ENCODE assay signal across 18 cellular contexts in the genomic region with DNA sequence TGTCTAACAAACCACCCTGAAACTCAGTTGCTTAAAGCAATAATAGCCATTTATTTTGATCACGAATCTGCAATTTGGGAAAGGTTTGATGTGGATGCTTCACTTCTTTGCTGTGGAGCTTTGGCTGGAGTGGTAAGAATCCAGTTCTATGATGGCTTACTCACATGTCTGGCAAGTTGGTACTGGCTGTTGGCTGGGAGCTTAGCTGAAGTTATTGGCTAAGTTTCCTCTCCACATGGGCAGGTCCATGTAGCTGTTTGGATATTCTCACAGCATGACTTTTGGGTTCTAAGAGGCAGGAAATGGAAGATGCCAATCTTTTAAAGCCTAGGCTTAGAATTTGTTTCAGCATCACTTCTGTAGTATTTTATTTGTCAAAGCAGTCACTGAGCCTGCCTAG.
A peak's percentile ranks its signal among the peaks of the same experiment; 100 is the strongest.
DNase-seq lines count a peak whose midpoint lies in the region; ATAC-seq, FAIRE-seq and TF ChIP-seq lines count a peak whose summit lies in the region.
"Had no signal": no experiment of that assay in that cellular context is flagged by ENCODE, and none has a peak within 500 bp of the region (broad histone marks: within the 10 kb centered on the region; RNA-seq: fewer than 3 reads in every experiment).

No MANE protein-coding gene starts in this region.

- peaks cover 0 to 6% (median 3%) of the 10 kb centered on the region in 4 donors for H3K4me1 ChIP-seq in liver (ENCODE audit: control insufficient read depth in 4 of 4, insufficient read depth in 4 of 4, low read length in 3 of 4)
- H3K4me1 ChIP-seq in HepG2 (ENCODE audit: insufficient read depth, low read length) = no peaks in the 10 kb centered on the region
- peaks cover 0 to 7% of the 10 kb centered on the region in 2 donors for H3K4me1 ChIP-seq in left lung
- no peaks in the 10 kb centered on the region for H3K4me1 ChIP-seq in aorta (ENCODE audit: control insufficient read depth in 1 of 2, insufficient read depth in 2 of 2, low read length in 2 of 2)
- H3K4me1 ChIP-seq: prostate gland had no signal

- H3K27me3 ChIP-seq in liver (ENCODE audit: control insufficient read depth in 4 of 4, insufficient read depth in 4 of 4, low read length in 3 of 4) (no peaks in the 10 kb centered on the region), HepG2 (ENCODE audit: control insufficient read depth in 1 of 2, insufficient read depth in 2 of 2, low read length in 2 of 2) (no peaks in the 10 kb centered on the region; a peak in 1 of 5 replicates), brain microvascular endothelial cell (replicated peaks) (no peaks in the 10 kb centered on the region), left lung (no peaks in the 10 kb centered on the region), aorta (ENCODE audit: control insufficient read depth in 1 of 2, insufficient read depth in 2 of 2, low read length in 1 of 2) (no peaks in the 10 kb centered on the region)
- H3K27me3 ChIP-seq: transverse colon had no signal

- H3K9me3 ChIP-seq in liver (ENCODE audit: control insufficient read depth in 4 of 4, low read length in 3 of 4) (no peaks in the 10 kb centered on the region), HepG2 (ENCODE audit: low read length) (0 out of 2 replicates have a peak, but pooled peaks cover 6% of the 10 kb centered on the region), left lung (no peaks in the 10 kb centered on the region), aorta (ENCODE audit: control insufficient read depth, low read length) (peaks cover 1% of the 10 kb centered on the region)
- H3K9me3 ChIP-seq: prostate gland, transverse colon had no signal

- H3K79me2 ChIP-seq in HepG2 (ENCODE audit: insufficient read depth, low read length) = no peaks in the 10 kb centered on the region

- FAIRE-seq in HepG2 (lab: Jason Lieb, UNC) (no peak), urothelium cell line (lab: Jason Lieb, UNC) (no peak)

- CTCF ChIA-PET in HepG2 (lab: Yijun Ruan, JAX; ENCODE audit: low intra/inter-chr PET ratio, low total read pairs) = no interaction called here

- POLR2A ChIA-PET in HepG2 (lab: Yijun Ruan, JAX) = no interaction called here

- H3K27ac ChIP-seq in liver (ENCODE audit: low read depth in 1 of 2, low read length in 2 of 2) = peak overlapping the region in 1 of 2 donors; percentile 51
- H3K27ac ChIP-seq in HepG2 (ENCODE audit: extremely low read length, insufficient read depth, low read length) = no peak overlapping the region
- peak overlapping the region; percentile 14 for H3K27ac ChIP-seq in brain microvascular endothelial cell
- peak overlapping the region; percentile 48 to 66 for H3K27ac ChIP-seq in left lung
- no peak overlapping the region for H3K27ac ChIP-seq in aorta (ENCODE audit: low read depth in 1 of 2, low read length in 2 of 2)
- H3K27ac ChIP-seq: HL-60, prostate gland had no signal

- in situ Hi-C loops in HepG2 (cut with HindIII; ENCODE audit: extremely low pct_ligation_motif_present, low pct_unique_long_range_greater_than_20kb) (no loop called here), brain microvascular endothelial cell (cut with HindIII; ENCODE audit: low pct_ligation_motif_present, low sequenced_read_pairs) (no loop called here)

- H3K9ac ChIP-seq in liver (ENCODE audit: low read depth in 1 of 2, low read length in 2 of 2) = peak overlapping the region in 1 of 2 donors; percentile 42
- no peak overlapping the region for H3K9ac ChIP-seq in HepG2 (ENCODE audit: insufficient read depth, low read depth, low read length)
- H3K9ac ChIP-seq: SK-N-SH had no signal

- intact Hi-C loops in HepG2 (cut with micrococcal nuclease; ENCODE audit: unreplicated experiment) (no loop called here), left lung (cut with DNase I) (no loop called here), aorta (cut with DNase I) (no loop called here)

- no peaks in the 10 kb centered on the region for H4K20me1 ChIP-seq in HepG2 (ENCODE audit: insufficient read depth, low read length)

- TF ChIP-seq EP300 in HepG2 (IDR thresholded peaks at IDR 0.05; ENCODE audit: low read depth in 2 of 2, low read length in 2 of 2) = no peak
- TF ChIP-seq EP300 in HepG2 (CRISPR knock-in tag; IDR thresholded peaks at IDR 0.05; ENCODE audit: borderline replicate concordance) = no peak

- BruUV-seq in HepG2 (replicated peaks; lab: Mats Ljungman, UMichigan) = no TSS peak

- 94% methylated on average over 1 of the region's 1 CpG for WGBS in liver
- WGBS in HepG2 (ENCODE audit: low lambda C conversion rate) = 0% methylated on average over 1 of the region's 1 CpG
- 15 to 27% methylated on average over 1 of the region's 1 CpG for WGBS in aorta, 2 donors

- TF ChIP-seq RAD21 in liver (IDR thresholded peaks at IDR 0.05) (no peak), HepG2 (CRISPR knock-in tag; IDR thresholded peaks at IDR 0.05) (no peak)

- TF ChIP-seq CTCF in liver (IDR thresholded peaks at IDR 0.05; ENCODE audit: low read depth, low read length, missing input control) (no peak), HepG2 (CRISPR knock-in tag; IDR thresholded peaks at IDR 0.05) (no peak), brain microvascular endothelial cell (IDR thresholded peaks at IDR 0.05; ENCODE audit: low read depth, low read length, missing control alignments) (no peak), left lung (IDR thresholded peaks at IDR 0.05) (no peak)

- ATAC-seq in HepG2 (no peak), left lung (no peak), aorta (ENCODE audit: low FRiP score) (peak; percentile 57)

- H3K4me2 ChIP-seq in HepG2 (ENCODE audit: low read depth, low read length) = no peak overlapping the region
- H3K4me2 ChIP-seq: SK-N-SH had no signal

- no peak for TF ChIP-seq POLR2A in HepG2 (IDR thresholded peaks at IDR 0.05; ENCODE audit: insufficient read depth in 1 of 2, low read depth in 2 of 2, low read length in 2 of 2)

- DNase-seq in HepG2 (ENCODE audit: low spot score) = no peak
- peak; percentile 20 for DNase-seq in brain microvascular endothelial cell
- DNase-seq in left lung = no peak
- no peak for DNase-seq in aorta
- no peak for DNase-seq in NCI-H1048 (lab: John Stamatoyannopoulos, UW)
- no peak for DNase-seq in HuH-7 (ENCODE audit: low spot score)
- no peak for DNase-seq in urothelium cell line (ENCODE audit: low spot score)
- DNase-seq: activated gamma-delta T cell, DND-41, head of caudate nucleus, NCI-H1105 treated with DMSO at 0.1 percent for 48 hours, NCI-H526 treated with DMSO at 0.1 percent for 48 hours, SK-N-SH, transverse colon had no signal

- H3K4me3 ChIP-seq in liver (ENCODE audit: low read depth in 1 of 3, low read length in 3 of 3) = peak overlapping the region in 2 of 3 donors; percentile 26 to 33
- no peak overlapping the region for H3K4me3 ChIP-seq in HepG2 (replicated peaks in 1 of 3; ENCODE audit: insufficient read depth in 1 of 3, low read depth in 2 of 3, low read length in 3 of 3)
- H3K4me3 ChIP-seq in brain microvascular endothelial cell (ENCODE audit: low read depth, low read length) = no peak overlapping the region
- no peak overlapping the region for H3K4me3 ChIP-seq in left lung
- H3K4me3 ChIP-seq in aorta (ENCODE audit: low read length in 2 of 2) = no peak overlapping the region
- H3K4me3 ChIP-seq: coronary artery, prostate gland, transverse colon had no signal

- H3K36me3 ChIP-seq in liver (ENCODE audit: control insufficient read depth in 4 of 4, insufficient read depth in 3 of 4, low read depth in 1 of 4, low read length in 3 of 4) (no peaks in the 10 kb centered on the region), HepG2 (replicated peaks in 1 of 2; ENCODE audit: control insufficient read depth in 1 of 2, insufficient read depth in 2 of 2, low read length in 2 of 2) (no peaks in the 10 kb centered on the region), brain microvascular endothelial cell (replicated peaks) (no peaks in the 10 kb centered on the region), left lung (no peaks in the 10 kb centered on the region), aorta (ENCODE audit: control insufficient read depth in 1 of 2, insufficient read depth in 2 of 2, low read length in 1 of 2) (no peaks in the 10 kb centered on the region)
- H3K36me3 ChIP-seq: prostate gland, transverse colon had no signal

- H2AFZ ChIP-seq in HepG2 (ENCODE audit: low read length) = no peak overlapping the region

TF ChIP-seq in liver, 16 proteins besides CTCF, POLR2A, EP300 and RAD21 (continues in another document):
- TF ChIP-seq NR2F2 (IDR thresholded peaks at IDR 0.05) = no peak
- TF ChIP-seq, protein P1, sequence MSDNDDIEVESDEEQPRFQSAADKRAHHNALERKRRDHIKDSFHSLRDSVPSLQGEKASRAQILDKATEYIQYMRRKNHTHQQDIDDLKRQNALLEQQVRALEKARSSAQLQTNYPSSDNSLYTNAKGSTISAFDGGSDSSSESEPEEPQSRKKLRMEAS (IDR thresholded peaks at IDR 0.05) = no peak
- no peak for TF ChIP-seq JUND (IDR thresholded peaks at IDR 0.05)
- TF ChIP-seq YY1 (IDR thresholded peaks at IDR 0.05) = no peak
- no peak for TF ChIP-seq HNF4A (conservative IDR thresholded peaks at IDR 0.05)
- no peak for TF ChIP-seq FOXA2 (IDR thresholded peaks at IDR 0.05)
- no peak for TF ChIP-seq EGR1 (IDR thresholded peaks at IDR 0.05; ENCODE audit: low read depth in 2 of 2)
- no peak for TF ChIP-seq SP1 (IDR thresholded peaks at IDR 0.05)
- TF ChIP-seq GABPA (IDR thresholded peaks at IDR 0.05 in 1 of 2, conservative IDR thresholded peaks at IDR 0.05 in 1 of 2) = no peak
- no peak for TF ChIP-seq TAF1 (conservative IDR thresholded peaks at IDR 0.05)
- TF ChIP-seq FOXA1 (IDR thresholded peaks at IDR 0.05) = no peak

TF ChIP-seq in HepG2, 621 proteins besides CTCF, POLR2A, EP300 and RAD21:
- TF ChIP-seq ZNF251 (CRISPR knock-in tag; IDR thresholded peaks at IDR 0.05) (no peak), SMARCE1 (IDR thresholded peaks at IDR 0.05; ENCODE audit: borderline replicate concordance) (no peak)
- TF ChIP-seq, protein P2, sequence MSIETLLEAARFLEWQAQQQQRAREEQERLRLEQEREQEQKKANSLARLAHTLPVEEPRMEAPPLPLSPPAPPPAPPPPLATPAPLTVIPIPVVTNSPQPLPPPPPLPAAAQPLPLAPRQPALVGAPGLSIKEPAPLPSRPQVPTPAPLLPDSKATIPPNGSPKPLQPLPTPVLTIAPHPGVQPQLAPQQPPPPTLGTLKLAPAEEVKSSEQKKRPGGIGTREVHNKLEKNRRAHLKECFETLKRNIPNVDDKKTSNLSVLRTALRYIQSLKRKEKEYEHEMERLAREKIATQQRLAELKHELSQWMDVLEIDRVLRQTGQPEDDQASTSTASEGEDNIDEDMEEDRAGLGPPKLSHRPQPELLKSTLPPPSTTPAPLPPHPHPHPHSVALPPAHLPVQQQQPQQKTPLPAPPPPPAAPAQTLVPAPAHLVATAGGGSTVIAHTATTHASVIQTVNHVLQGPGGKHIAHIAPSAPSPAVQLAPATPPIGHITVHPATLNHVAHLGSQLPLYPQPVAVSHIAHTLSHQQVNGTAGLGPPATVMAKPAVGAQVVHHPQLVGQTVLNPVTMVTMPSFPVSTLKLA (IDR thresholded peaks at IDR 0.05) = no peak

Comparison
In these comparisons a context has a peak if more than half of its experiments do, and no peak if none do; other contexts are left out.
1. H3K4me3 ChIP-seq: peak in liver (2 of 3); none in HepG2 (0 of 3), brain microvascular endothelial cell (single experiment), left lung (0 of 2) and aorta (0 of 2).
2. H3K27ac ChIP-seq: peak in brain microvascular endothelial cell (single experiment) and left lung (2 of 2); none in HepG2 (single experiment) and aorta (0 of 2).